9 cellular contexts compared by ENCODE assay signal in genomic region chr4:82865592-82865991, GRCh38. TPM values are rescaled to one million over a fixed set of nuclear protein-coding genes. Genes with fewer than 3 reads are reported as not detected.
A peak's percentile ranks its signal among the peaks of the same experiment; 100 is the strongest.
DNase-seq lines count a peak whose midpoint lies in the region; ATAC-seq and TF ChIP-seq lines count a peak whose summit lies in the region.
"Had no signal": no experiment of that assay in that cellular context is flagged by ENCODE, and none has a peak within 500 bp of the region (broad histone marks: within the 10 kb centered on the region; RNA-seq: fewer than 3 reads in every experiment).

No MANE protein-coding gene starts in this region.

- H4K8ac ChIP-seq in mesenchymal stem cell (ENCODE audit: low read length), result no peak overlapping the region

- H2BK15ac ChIP-seq in mesenchymal stem cell (ENCODE audit: low read depth, poor library complexity, severe bottlenecking), result no peak overlapping the region

- no peak overlapping the region for H2BK5ac ChIP-seq in mesenchymal stem cell (ENCODE audit: low read depth, low read length, poor library complexity, severe bottlenecking)

- H3K4ac ChIP-seq in mesenchymal stem cell (ENCODE audit: low read depth in 1 of 2, low read length in 2 of 2), result no peak overlapping the region

- no CpG with 5 or more reads among the region's 1 CpG for WGBS in mesenchymal stem cell

- no peak for ATAC-seq in GM18498 (IDR thresholded peaks at IDR 0.05; ENCODE audit: unreplicated experiment)

- H3K4me2 ChIP-seq in mesenchymal stem cell (ENCODE audit: low read length, poor library complexity, severe bottlenecking), result no peak overlapping the region

- H3K27ac ChIP-seq in brain microvascular endothelial cell (peak overlapping the region; percentile 83), mesenchymal stem cell (ENCODE audit: low read length, poor library complexity, severe bottlenecking) (no peak overlapping the region)

- H2AFZ ChIP-seq in mesenchymal stem cell (ENCODE audit: low read depth, low read length), result no peak overlapping the region

- no peaks in the 10 kb centered on the region for H3K4me1 ChIP-seq in mesenchymal stem cell (ENCODE audit: control insufficient read depth, insufficient read depth, low read depth, low read length)

- H3K4me3 ChIP-seq in brain microvascular endothelial cell (ENCODE audit: low read depth, low read length) (no peak overlapping the region), mesenchymal stem cell (ENCODE audit: insufficient read depth in 1 of 2, low read depth in 1 of 2, low read length in 2 of 2) (no peak overlapping the region)

- H3K23ac ChIP-seq in mesenchymal stem cell (ENCODE audit: low read length in 2 of 2), result no peak overlapping the region

- DNase-seq in CD1c-positive myeloid dendritic cell (ENCODE audit: extremely low spot score), result peak; percentile 90
- DNase-seq in M059J (ENCODE audit: low read depth), result peak; percentile 91
- peak; percentile 75 for DNase-seq in brain microvascular endothelial cell
- peak; percentile 98 for DNase-seq in mesenchymal stem cell
- no peak for DNase-seq in GM13976 (ENCODE audit: low spot score)
- no peak for DNase-seq in islet precursor cell
- DNase-seq in NCI-H524 treated with DMSO at 0.1 percent for 48 hours (lab: John Stamatoyannopoulos, UW), result no peak
- DNase-seq: activated CD8-positive, alpha-beta memory T cell treated with anti-CD3 and anti-CD28 coated beads for 24 hours had no signal

- H3K9ac ChIP-seq in mesenchymal stem cell (ENCODE audit: low read length), result peak overlapping the region; percentile 85

- TF ChIP-seq CTCF in brain microvascular endothelial cell (IDR thresholded peaks at IDR 0.05; ENCODE audit: low read depth, low read length, missing control alignments), result no peak
- no peak for TF ChIP-seq CTCF in GM13976 (IDR thresholded peaks at IDR 0.05; ENCODE audit: borderline replicate concordance, control extremely low read depth, extremely low read depth, insufficient read depth, missing control alignments)

- in situ Hi-C loops in brain microvascular endothelial cell (cut with HindIII; ENCODE audit: low pct_ligation_motif_present, low sequenced_read_pairs), result no loop called here
- in situ Hi-C loops in GM13976 (cut with MboI; ENCODE audit: low sequenced_read_pairs, unreplicated experiment), result no loop called here

- H4K91ac ChIP-seq in mesenchymal stem cell (ENCODE audit: low read length), result no peak overlapping the region

- H3K9me3 ChIP-seq in mesenchymal stem cell (ENCODE audit: control insufficient read depth, low read length), result no peaks in the 10 kb centered on the region

- no peak overlapping the region for H2AK5ac ChIP-seq in mesenchymal stem cell (ENCODE audit: low read length, severe bottlenecking)

- H2BK12ac ChIP-seq in mesenchymal stem cell (ENCODE audit: low read length in 2 of 2), result no peak overlapping the region

- no peaks in the 10 kb centered on the region for H3K79me1 ChIP-seq in mesenchymal stem cell (replicated peaks; ENCODE audit: low read length, poor library complexity, severe bottlenecking)

- no peak overlapping the region for H2BK120ac ChIP-seq in mesenchymal stem cell (ENCODE audit: low read depth, low read length)

- H3K27me3 ChIP-seq in brain microvascular endothelial cell (replicated peaks), result no peaks in the 10 kb centered on the region
- H3K27me3 ChIP-seq in mesenchymal stem cell (ENCODE audit: control insufficient read depth in 1 of 2, insufficient read depth in 1 of 2, low read length in 2 of 2), result no peaks in the 10 kb centered on the region

- H3K36me3 ChIP-seq in brain microvascular endothelial cell (replicated peaks) (peaks cover 68% of the 10 kb centered on the region), mesenchymal stem cell (ENCODE audit: control insufficient read depth in 1 of 2, insufficient read depth in 2 of 2, low read depth in 1 of 2, low read length in 2 of 2) (peaks cover 23 to 92% of the 10 kb centered on the region in 2 experiments)

- H3K18ac ChIP-seq in mesenchymal stem cell (ENCODE audit: low read depth in 1 of 2, low read length in 2 of 2), result no peak overlapping the region

- H3K14ac ChIP-seq in mesenchymal stem cell (ENCODE audit: low read length in 2 of 2), result no peak overlapping the region

RNA-seq across cellular contexts. Expression of gene SEC31A, which starts 25.4 kb away (rescaled TPM):
- 165 and 205 TPM in 2 replicates for total RNA-seq in M059J (2014; rRNA removed; shearing (Covaris generic))
- 381 TPM for polyA plus RNA-seq in mesenchymal stem cell (2013, experiment 1 of 2)
- 357 TPM for polyA plus RNA-seq in mesenchymal stem cell (2013, experiment 2 of 2)

RNA-seq across cellular contexts. Expression of gene THAP9, which starts 34.9 kb away (rescaled TPM):
- total RNA-seq in M059J (2014; rRNA removed; shearing (Covaris generic)), result 0.96 and 2.6 TPM in 2 replicates
- 1.2 TPM for polyA plus RNA-seq in mesenchymal stem cell (2013, experiment 1 of 2)
- 1.8 TPM for polyA plus RNA-seq in mesenchymal stem cell (2013, experiment 2 of 2)

Comparison
In these comparisons a context has a peak if more than half of its experiments do, and no peak if none do; other contexts are left out.
1. DNase-seq: peak in CD1c-positive myeloid dendritic cell (single experiment), M059J (single experiment), brain microvascular endothelial cell (single experiment) and mesenchymal stem cell (single experiment); none in GM13976 (single experiment), islet precursor cell (single experiment) and NCI-H524 treated with DMSO at 0.1 percent for 48 hours (single experiment).